8 cellular contexts compared by ENCODE assay signal in the genomic region with DNA sequence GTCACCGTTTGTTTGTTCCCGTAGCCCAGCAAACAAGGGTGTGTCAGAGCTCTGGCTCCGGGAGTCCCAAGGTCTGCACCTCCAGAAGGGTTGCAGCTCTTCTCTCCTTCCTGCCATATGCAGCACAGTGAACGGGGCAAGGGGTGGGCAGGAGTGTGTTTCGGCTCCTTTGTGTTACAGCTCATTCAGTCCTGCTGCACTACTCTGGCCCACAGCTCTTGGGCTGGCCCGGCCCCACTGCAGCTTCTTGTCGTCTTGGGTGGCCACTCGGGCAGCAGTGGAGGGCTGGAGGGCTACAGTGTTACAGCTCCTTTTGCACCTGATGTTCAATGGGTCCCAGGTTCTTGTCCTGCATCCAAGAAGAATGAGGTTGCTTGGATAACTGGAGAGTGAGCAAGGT.
"Had no signal": no experiment of that assay in that cellular context is flagged by ENCODE, and none has a peak within 500 bp of the region (broad histone marks: within the 10 kb centered on the region; RNA-seq: fewer than 3 reads in every experiment).

No MANE protein-coding gene starts in this region.

- FAIRE-seq: HepG2, HTR-8/SVneo, K562 had no signal

- H3K27ac Mint-ChIP-seq: IgD-negative memory B cell had no signal

- H3K27ac ChIP-seq: HL-60 had no signal

- ATAC-seq: HepG2, K562 had no signal

- H3K36me3 Mint-ChIP-seq: IgD-negative memory B cell had no signal

- DNase-seq: IMR-90, KBM-7, KG1 had no signal

- H3K4me1 Mint-ChIP-seq: IgD-negative memory B cell had no signal

- H3K27me3 Mint-ChIP-seq: IgD-negative memory B cell had no signal

- H3K4me3 ChIP-seq: K562 had no signal
